1 cellular context compared by ENCODE assay signal in the genomic region with DNA sequence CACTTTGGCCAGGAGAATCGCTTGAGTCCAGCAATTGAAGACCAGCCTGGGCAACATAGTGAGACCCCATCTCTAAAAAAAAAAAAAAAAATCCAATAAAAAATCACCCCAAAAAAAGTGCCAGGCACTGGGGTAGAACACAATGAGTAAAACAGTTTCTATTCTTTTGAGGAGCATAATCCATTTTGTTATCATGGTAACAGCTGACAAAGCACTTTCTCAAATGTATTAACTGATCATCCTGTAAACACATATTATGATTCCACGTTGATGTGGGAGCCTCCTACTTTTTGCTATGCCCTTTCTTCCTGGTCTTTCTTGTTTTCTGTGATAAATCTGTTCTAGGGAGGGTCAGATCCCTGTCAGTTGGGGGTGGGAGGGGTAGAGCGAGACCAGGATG.
A peak's percentile ranks its signal among the peaks of the same experiment; 100 is the strongest.
TF ChIP-seq lines count a peak whose summit lies in the region.

No MANE protein-coding gene starts in this region.

TF ChIP-seq in HepG2, 621 proteins besides CTCF, POLR2A, EP300 and RAD21:
- TF ChIP-seq SRSF9 (IDR thresholded peaks at IDR 0.05; ENCODE audit: borderline replicate concordance, insufficient read depth, low read depth, low read length, poor library complexity, severe bottlenecking) (no peak), RARA (CRISPR knock-in tag; IDR thresholded peaks at IDR 0.05) (no peak), MAFF (IDR thresholded peaks at IDR 0.05; ENCODE audit: low read depth, low read length) (peak; percentile 82), ZNF225 (CRISPR knock-in tag; IDR thresholded peaks at IDR 0.05) (no peak), ZNF121 (CRISPR knock-in tag; IDR thresholded peaks at IDR 0.05) (0 out of 2 replicates have a peak, but pooled peaks have one; percentile 19), TOE1 (CRISPR knock-in tag; IDR thresholded peaks at IDR 0.05) (no peak), MAFK (conservative IDR thresholded peaks at IDR 0.05 in 1 of 2, IDR thresholded peaks at IDR 0.05 in 1 of 2; ENCODE audit: low read length in 2 of 2) (peak; percentile 85 to 90), PLRG1 (conservative IDR thresholded peaks at IDR 0.05) (no peak)
